ENCODE assay signal across 9 cellular contexts in genomic region chr2:170713280-170714155, GRCh38. TPM values are rescaled to one million over a fixed set of nuclear protein-coding genes. Genes with fewer than 3 reads are reported as not detected.
A peak's percentile ranks its signal among the peaks of the same experiment; 100 is the strongest.
DNase-seq lines count a peak whose midpoint lies in the region; ATAC-seq, FAIRE-seq and TF ChIP-seq lines count a peak whose summit lies in the region.
"Had no signal": no experiment of that assay in that cellular context is flagged by ENCODE, and none has a peak within 500 bp of the region (broad histone marks: within the 10 kb centered on the region; RNA-seq: fewer than 3 reads in every experiment).

No MANE protein-coding gene starts in this region.

- H4K20me1 ChIP-seq in astrocyte (ENCODE audit: insufficient read depth, low read length): no peaks in the 10 kb centered on the region

- H3K9me3 Mint-ChIP-seq in activated naive CD4-positive, alpha-beta T cell treated with anti-CD3 and anti-CD28 coated beads, Interleukin-2, amount 50 U/mL, for 24 hours: no peaks in the 10 kb centered on the region
- peaks cover 6% of the 10 kb centered on the region for H3K9me3 Mint-ChIP-seq in astrocyte (ENCODE audit: unreplicated experiment)
- H3K9me3 Mint-ChIP-seq in memory B cell: peaks cover 3% of the 10 kb centered on the region
- peaks cover 10% of the 10 kb centered on the region; the same call in 1 of the 2 replicates for H3K9me3 Mint-ChIP-seq in HFFc6

- H3K27me3 Mint-ChIP-seq in activated naive CD4-positive, alpha-beta T cell treated with anti-CD3 and anti-CD28 coated beads, Interleukin-2, amount 50 U/mL, for 24 hours: peaks cover 53% of the 10 kb centered on the region
- peaks cover 77% of the 10 kb centered on the region for H3K27me3 Mint-ChIP-seq in astrocyte (ENCODE audit: low read depth, unreplicated experiment)
- H3K27me3 Mint-ChIP-seq in memory B cell: peaks cover 28% of the 10 kb centered on the region
- H3K27me3 Mint-ChIP-seq in HFFc6 (ENCODE audit: insufficient read depth): peaks cover 25% of the 10 kb centered on the region

- DNase-seq in activated naive CD4-positive, alpha-beta T cell (lab: John Stamatoyannopoulos, UW): no peak
- DNase-seq in astrocyte (ENCODE audit: low read depth) (no peak), memory B cell (ENCODE audit: low spot score in 2 of 2) (peak in 1 of 2 donors; percentile 10), tibial artery (no peak), HFFc6 (no peak)
- DNase-seq: NCI-H1105 treated with DMSO at 0.1 percent for 48 hours had no signal

- H3K4me3 Mint-ChIP-seq in activated naive CD4-positive, alpha-beta T cell treated with anti-CD3 and anti-CD28 coated beads, Interleukin-2, amount 50 U/mL, for 24 hours: peak overlapping the region; percentile 60
- no peak overlapping the region for H3K4me3 Mint-ChIP-seq in astrocyte (ENCODE audit: unreplicated experiment)
- H3K4me3 Mint-ChIP-seq in memory B cell: peak overlapping the region; percentile 17
- H3K4me3 Mint-ChIP-seq in HFFc6: no peak overlapping the region

- H3K9me3 ChIP-seq in astrocyte (ENCODE audit: insufficient read depth, low read depth, low read length) (peaks cover 4% of the 10 kb centered on the region), tibial artery (no peaks in the 10 kb centered on the region)

- H3K36me3 Mint-ChIP-seq in activated naive CD4-positive, alpha-beta T cell treated with anti-CD3 and anti-CD28 coated beads, Interleukin-2, amount 50 U/mL, for 24 hours: peaks cover 3% of the 10 kb centered on the region
- H3K36me3 Mint-ChIP-seq in astrocyte (ENCODE audit: low read depth, unreplicated experiment) (peaks cover 2% of the 10 kb centered on the region), memory B cell (peaks cover 1% of the 10 kb centered on the region), HFFc6 (ENCODE audit: low read depth) (no peaks in the 10 kb centered on the region)

- peak overlapping the region; percentile 18 for H2AFZ ChIP-seq in astrocyte (ENCODE audit: low read depth, low read length)

- peak overlapping the region; percentile 87 for H3K4me2 ChIP-seq in astrocyte (ENCODE audit: low read length)

- H3K79me2 ChIP-seq in astrocyte (ENCODE audit: insufficient read depth, low read length): no peaks in the 10 kb centered on the region

- no peak for ATAC-seq in memory B cell (ENCODE audit: low read depth)
- no peak for ATAC-seq in HG03457 (IDR thresholded peaks at IDR 0.05; ENCODE audit: unreplicated experiment)
- ATAC-seq in HG03108 (IDR thresholded peaks at IDR 0.05; ENCODE audit: unreplicated experiment): no peak

- H3K27me3 ChIP-seq in astrocyte (ENCODE audit: insufficient read depth, low read length) (peaks cover 84% of the 10 kb centered on the region), tibial artery (peaks cover 0 to 61% of the 10 kb centered on the region in 2 donors)

- no peaks in the 10 kb centered on the region for H3K36me3 ChIP-seq in astrocyte (ENCODE audit: insufficient read depth, low read length)
- no peaks in the 10 kb centered on the region for H3K36me3 ChIP-seq in tibial artery

- TF ChIP-seq CTCF in astrocyte (IDR thresholded peaks at IDR 0.05; ENCODE audit: insufficient read depth, low read depth, low read length): no peak
- TF ChIP-seq CTCF in tibial artery (IDR thresholded peaks at IDR 0.05): no peak
- no peak for TF ChIP-seq CTCF in HFFc6 (IDR thresholded peaks at IDR 0.05)

- no peak overlapping the region for H3K9ac ChIP-seq in astrocyte (ENCODE audit: low read length)

- peaks cover 44% of the 10 kb centered on the region for H3K4me1 Mint-ChIP-seq in activated naive CD4-positive, alpha-beta T cell treated with anti-CD3 and anti-CD28 coated beads, Interleukin-2, amount 50 U/mL, for 24 hours
- H3K4me1 Mint-ChIP-seq in astrocyte (ENCODE audit: low read depth, unreplicated experiment): peaks cover 9% of the 10 kb centered on the region
- peaks cover 9% of the 10 kb centered on the region for H3K4me1 Mint-ChIP-seq in memory B cell
- no peaks in the 10 kb centered on the region for H3K4me1 Mint-ChIP-seq in HFFc6 (ENCODE audit: low read depth)

- H3K27ac ChIP-seq in astrocyte (ENCODE audit: low read depth, low read length) (no peak overlapping the region), tibial artery (peak overlapping the region in 1 of 2 donors; percentile 41)

- no peak for FAIRE-seq in astrocyte (lab: Jason Lieb, UNC)

- H3K27ac Mint-ChIP-seq in activated naive CD4-positive, alpha-beta T cell treated with anti-CD3 and anti-CD28 coated beads, Interleukin-2, amount 50 U/mL, for 24 hours: no peak overlapping the region
- H3K27ac Mint-ChIP-seq in astrocyte (ENCODE audit: unreplicated experiment) (no peak overlapping the region), memory B cell (no peak overlapping the region), HFFc6 (no peak overlapping the region)

- H3K4me3 ChIP-seq in astrocyte (ENCODE audit: insufficient read depth, low read depth, low read length) (no peak overlapping the region), tibial artery (peak overlapping the region; percentile 47 to 63)

- intact Hi-C loops in tibial artery (cut with DNase I; ENCODE audit: low total_unique reads): loop anchor here (10.0 kb wide), 1 partner anchor 309 kb away; no protein-coding TSS in a partner anchor

- H3K4me1 ChIP-seq in astrocyte (ENCODE audit: insufficient read depth, low read length) (peaks cover 12% of the 10 kb centered on the region), tibial artery (peaks cover 0 to 52% (median 48%) of the 10 kb centered on the region in 4 donors)

RNA-seq across cellular contexts. Expression of gene SP5, which starts 1.6 kb away (rescaled TPM):
- 0.11 TPM in 1 of 2 replicates, not detected in the other for total RNA-seq in astrocyte
- total RNA-seq in HFFc6 (2021; fragmentation: NEBNext Ultra II Directional; extraction: Animal tissue kit (Norgen Biotek cat#: 25700)): not detected

RNA-seq across cellular contexts. Expression of gene ERICH2, which starts 56.7 kb away (rescaled TPM):
- 1.7 and 1.9 TPM in 2 replicates for total RNA-seq in astrocyte
- not detected for total RNA-seq in HFFc6 (2021; fragmentation: NEBNext Ultra II Directional; extraction: Animal tissue kit (Norgen Biotek cat#: 25700))

Comparison
In these comparisons a context has a peak if more than half of its experiments do, and no peak if none do; other contexts are left out.
1. H3K4me3 Mint-ChIP-seq: peak in activated naive CD4-positive, alpha-beta T cell treated with anti-CD3 and anti-CD28 coated beads, Interleukin-2, amount 50 U/mL, for 24 hours (single experiment) and memory B cell (single experiment); none in astrocyte (single experiment) and HFFc6 (single experiment).